1 cellular context compared by ENCODE assay signal in genomic region chr10:112271982-112272381, GRCh38.
TF ChIP-seq lines count a peak whose summit lies in the region.

No MANE protein-coding gene starts in this region.

TF ChIP-seq in GM23338, 12 proteins besides CTCF, POLR2A, EP300 and RAD21 (continued from another document):
- TF ChIP-seq, protein P1, sequence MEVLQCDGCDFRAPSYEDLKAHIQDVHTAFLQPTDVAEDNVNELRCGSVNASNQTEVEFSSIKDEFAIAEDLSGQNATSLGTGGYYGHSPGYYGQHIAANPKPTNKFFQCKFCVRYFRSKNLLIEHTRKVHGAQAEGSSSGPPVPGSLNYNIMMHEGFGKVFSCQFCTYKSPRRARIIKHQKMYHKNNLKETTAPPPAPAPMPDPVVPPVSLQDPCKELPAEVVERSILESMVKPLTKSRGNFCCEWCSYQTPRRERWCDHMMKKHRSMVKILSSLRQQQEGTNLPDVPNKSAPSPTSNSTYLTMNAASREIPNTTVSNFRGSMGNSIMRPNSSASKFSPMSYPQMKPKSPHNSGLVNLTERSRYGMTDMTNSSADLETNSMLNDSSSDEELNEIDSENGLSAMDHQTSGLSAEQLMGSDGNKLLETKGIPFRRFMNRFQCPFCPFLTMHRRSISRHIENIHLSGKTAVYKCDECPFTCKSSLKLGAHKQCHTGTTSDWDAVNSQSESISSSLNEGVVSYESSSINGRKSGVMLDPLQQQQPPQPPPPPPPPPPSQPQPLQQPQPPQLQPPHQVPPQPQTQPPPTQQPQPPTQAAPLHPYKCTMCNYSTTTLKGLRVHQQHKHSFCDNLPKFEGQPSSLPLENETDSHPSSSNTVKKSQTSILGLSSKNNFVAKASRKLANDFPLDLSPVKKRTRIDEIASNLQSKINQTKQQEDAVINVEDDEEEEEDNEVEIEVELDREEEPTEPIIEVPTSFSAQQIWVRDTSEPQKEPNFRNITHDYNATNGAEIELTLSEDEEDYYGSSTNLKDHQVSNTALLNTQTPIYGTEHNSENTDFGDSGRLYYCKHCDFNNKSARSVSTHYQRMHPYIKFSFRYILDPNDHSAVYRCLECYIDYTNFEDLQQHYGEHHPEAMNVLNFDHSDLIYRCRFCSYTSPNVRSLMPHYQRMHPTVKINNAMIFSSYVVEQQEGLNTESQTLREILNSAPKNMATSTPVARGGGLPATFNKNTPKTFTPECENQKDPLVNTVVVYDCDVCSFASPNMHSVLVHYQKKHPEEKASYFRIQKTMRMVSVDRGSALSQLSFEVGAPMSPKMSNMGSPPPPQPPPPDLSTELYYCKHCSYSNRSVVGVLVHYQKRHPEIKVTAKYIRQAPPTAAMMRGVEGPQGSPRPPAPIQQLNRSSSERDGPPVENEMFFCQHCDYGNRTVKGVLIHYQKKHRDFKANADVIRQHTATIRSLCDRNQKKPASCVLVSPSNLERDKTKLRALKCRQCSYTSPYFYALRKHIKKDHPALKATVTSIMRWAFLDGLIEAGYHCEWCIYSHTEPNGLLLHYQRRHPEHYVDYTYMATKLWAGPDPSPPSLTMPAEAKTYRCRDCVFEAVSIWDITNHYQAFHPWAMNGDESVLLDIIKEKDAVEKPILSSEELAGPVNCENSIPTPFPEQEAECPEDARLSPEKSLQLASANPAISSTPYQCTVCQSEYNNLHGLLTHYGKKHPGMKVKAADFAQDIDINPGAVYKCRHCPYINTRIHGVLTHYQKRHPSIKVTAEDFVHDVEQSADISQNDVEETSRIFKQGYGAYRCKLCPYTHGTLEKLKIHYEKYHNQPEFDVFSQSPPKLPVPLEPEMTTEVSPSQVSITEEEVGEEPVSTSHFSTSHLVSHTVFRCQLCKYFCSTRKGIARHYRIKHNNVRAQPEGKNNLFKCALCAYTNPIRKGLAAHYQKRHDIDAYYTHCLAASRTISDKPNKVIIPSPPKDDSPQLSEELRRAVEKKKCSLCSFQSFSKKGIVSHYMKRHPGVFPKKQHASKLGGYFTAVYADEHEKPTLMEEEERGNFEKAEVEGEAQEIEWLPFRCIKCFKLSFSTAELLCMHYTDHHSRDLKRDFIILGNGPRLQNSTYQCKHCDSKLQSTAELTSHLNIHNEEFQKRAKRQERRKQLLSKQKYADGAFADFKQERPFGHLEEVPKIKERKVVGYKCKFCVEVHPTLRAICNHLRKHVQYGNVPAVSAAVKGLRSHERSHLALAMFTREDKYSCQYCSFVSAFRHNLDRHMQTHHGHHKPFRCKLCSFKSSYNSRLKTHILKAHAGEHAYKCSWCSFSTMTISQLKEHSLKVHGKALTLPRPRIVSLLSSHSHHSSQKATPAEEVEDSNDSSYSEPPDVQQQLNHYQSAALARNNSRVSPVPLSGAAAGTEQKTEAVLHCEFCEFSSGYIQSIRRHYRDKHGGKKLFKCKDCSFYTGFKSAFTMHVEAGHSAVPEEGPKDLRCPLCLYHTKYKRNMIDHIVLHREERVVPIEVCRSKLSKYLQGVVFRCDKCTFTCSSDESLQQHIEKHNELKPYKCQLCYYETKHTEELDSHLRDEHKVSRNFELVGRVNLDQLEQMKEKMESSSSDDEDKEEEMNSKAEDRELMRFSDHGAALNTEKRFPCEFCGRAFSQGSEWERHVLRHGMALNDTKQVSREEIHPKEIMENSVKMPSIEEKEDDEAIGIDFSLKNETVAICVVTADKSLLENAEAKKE (CRISPR knock-in tag; IDR thresholded peaks at IDR 0.05) = no peak
- no peak for TF ChIP-seq ZNF114 (CRISPR knock-in tag; IDR thresholded peaks at IDR 0.05)
- no peak for TF ChIP-seq EZH2phosphoT487 (IDR thresholded peaks at IDR 0.05; ENCODE audit: unreplicated experiment)
- no peak for TF ChIP-seq ZNF331 (CRISPR knock-in tag; IDR thresholded peaks at IDR 0.05; ENCODE audit: low read depth)
- TF ChIP-seq JUNB (IDR thresholded peaks at IDR 0.05; ENCODE audit: unreplicated experiment) = no peak
- TF ChIP-seq, protein P2, sequence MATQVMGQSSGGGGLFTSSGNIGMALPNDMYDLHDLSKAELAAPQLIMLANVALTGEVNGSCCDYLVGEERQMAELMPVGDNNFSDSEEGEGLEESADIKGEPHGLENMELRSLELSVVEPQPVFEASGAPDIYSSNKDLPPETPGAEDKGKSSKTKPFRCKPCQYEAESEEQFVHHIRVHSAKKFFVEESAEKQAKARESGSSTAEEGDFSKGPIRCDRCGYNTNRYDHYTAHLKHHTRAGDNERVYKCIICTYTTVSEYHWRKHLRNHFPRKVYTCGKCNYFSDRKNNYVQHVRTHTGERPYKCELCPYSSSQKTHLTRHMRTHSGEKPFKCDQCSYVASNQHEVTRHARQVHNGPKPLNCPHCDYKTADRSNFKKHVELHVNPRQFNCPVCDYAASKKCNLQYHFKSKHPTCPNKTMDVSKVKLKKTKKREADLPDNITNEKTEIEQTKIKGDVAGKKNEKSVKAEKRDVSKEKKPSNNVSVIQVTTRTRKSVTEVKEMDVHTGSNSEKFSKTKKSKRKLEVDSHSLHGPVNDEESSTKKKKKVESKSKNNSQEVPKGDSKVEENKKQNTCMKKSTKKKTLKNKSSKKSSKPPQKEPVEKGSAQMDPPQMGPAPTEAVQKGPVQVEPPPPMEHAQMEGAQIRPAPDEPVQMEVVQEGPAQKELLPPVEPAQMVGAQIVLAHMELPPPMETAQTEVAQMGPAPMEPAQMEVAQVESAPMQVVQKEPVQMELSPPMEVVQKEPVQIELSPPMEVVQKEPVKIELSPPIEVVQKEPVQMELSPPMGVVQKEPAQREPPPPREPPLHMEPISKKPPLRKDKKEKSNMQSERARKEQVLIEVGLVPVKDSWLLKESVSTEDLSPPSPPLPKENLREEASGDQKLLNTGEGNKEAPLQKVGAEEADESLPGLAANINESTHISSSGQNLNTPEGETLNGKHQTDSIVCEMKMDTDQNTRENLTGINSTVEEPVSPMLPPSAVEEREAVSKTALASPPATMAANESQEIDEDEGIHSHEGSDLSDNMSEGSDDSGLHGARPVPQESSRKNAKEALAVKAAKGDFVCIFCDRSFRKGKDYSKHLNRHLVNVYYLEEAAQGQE (IDR thresholded peaks at IDR 0.05; ENCODE audit: unreplicated experiment) = no peak
- TF ChIP-seq CREB1 (CRISPR knock-in tag; IDR thresholded peaks at IDR 0.05; ENCODE audit: low read depth) = no peak
- TF ChIP-seq NANOG (IDR thresholded peaks at IDR 0.05; ENCODE audit: borderline replicate concordance) = no peak
